In genomic region chr2:21381421-21381820, GRCh38 we compare ENCODE assay signal across 24 cellular contexts.
DNase-seq lines count a peak whose midpoint lies in the region; ATAC-seq and TF ChIP-seq lines count a peak whose summit lies in the region.
"Had no signal": no experiment of that assay in that cellular context is flagged by ENCODE, and none has a peak within 500 bp of the region (broad histone marks: within the 10 kb centered on the region; RNA-seq: fewer than 3 reads in every experiment).

No MANE protein-coding gene starts in this region.

- no peak for TF ChIP-seq CTCF in MM.1S (IDR thresholded peaks at IDR 0.05; ENCODE audit: low read length)

- no peak overlapping the region for H3K27ac ChIP-seq in MM.1S (ENCODE audit: low read length)
- H3K27ac ChIP-seq: neural progenitor cell, prostate gland had no signal

- H3K27me3 Mint-ChIP-seq in natural killer cell treated with Interleukin-12 subunit alpha and Interleukin-12 subunit beta and Interleukin-15 and Interleukin-18, amount 100 ng/mL, for 72 hours: no peaks in the 10 kb centered on the region
- H3K27me3 Mint-ChIP-seq: stimulated activated naive B cell treated with anti-CD40 and anti-IgM and Interleukin-4, amounts not matched to agents 10 μg/mL and 1 μg/mL and 100 μg/mL, for 72 hours had no signal

- no peaks in the 10 kb centered on the region for H3K79me2 ChIP-seq in MM.1S (ENCODE audit: low read length)

- H3K9me3 ChIP-seq in MM.1S (replicated peaks; ENCODE audit: insufficient read depth, low read length): no peaks in the 10 kb centered on the region
- H3K9me3 ChIP-seq: prostate gland had no signal

- H3K4me3 ChIP-seq in MM.1S (ENCODE audit: low read length): no peak overlapping the region
- H3K4me3 ChIP-seq: neural progenitor cell, prostate gland had no signal

- H3K4me1 Mint-ChIP-seq in natural killer cell treated with Interleukin-12 subunit alpha and Interleukin-12 subunit beta and Interleukin-15 and Interleukin-18, amount 100 ng/mL, for 72 hours (ENCODE audit: low read depth in 2 of 2): no peaks in the 10 kb centered on the region
- H3K4me1 Mint-ChIP-seq: activated naive CD4-positive, alpha-beta T cell treated with anti-CD3 and anti-CD28 coated beads, Interleukin-2, amount 50 U/mL, for 24 hours; mesothelial cell of epicardium; stimulated activated naive B cell treated with anti-CD40 and anti-IgM and Interleukin-4, amounts not matched to agents 10 μg/mL and 1 μg/mL and 100 μg/mL, for 72 hours; T-cell had no signal

- H3K9me3 Mint-ChIP-seq in natural killer cell treated with Interleukin-12 subunit alpha and Interleukin-12 subunit beta and Interleukin-15 and Interleukin-18, amount 100 ng/mL, for 72 hours: peaks cover 3% of the 10 kb centered on the region
- H3K9me3 Mint-ChIP-seq: CD8-positive, alpha-beta T cell had no signal

- no peak for ATAC-seq in natural killer cell treated with Interleukin-12 subunit alpha and Interleukin-12 subunit beta and Interleukin-15 and Interleukin-18, amount 100 ng/mL, for 72 hours
- no peak for ATAC-seq in GM19395 (IDR thresholded peaks at IDR 0.05; ENCODE audit: unreplicated experiment)
- ATAC-seq: CD8-positive, alpha-beta T cell; stimulated activated naive B cell treated with anti-CD40 and anti-IgM and Interleukin-4, amounts not matched to agents 10 μg/mL and 1 μg/mL and 100 μg/mL, for 72 hours; T-cell had no signal

- DNase-seq in COR-L47 (lab: John Stamatoyannopoulos, UW): peak; percentile 52
- DNase-seq in NCI-H2081 (lab: John Stamatoyannopoulos, UW): peak; percentile 38 to 69
- peak; percentile 22 for DNase-seq in RPMI7951 (ENCODE audit: low read depth)
- DNase-seq in iris pigment epithelial cell (ENCODE audit: low read depth): peak; percentile 59
- no peak for DNase-seq in natural killer cell treated with Interleukin-12 subunit alpha and Interleukin-12 subunit beta and Interleukin-15 and Interleukin-18, amount 100 ng/mL, for 72 hours (ENCODE audit: low spot score)
- no peak for DNase-seq in MM.1S
- no peak for DNase-seq in EL
- DNase-seq: activated CD4-positive, alpha-beta T cell treated with anti-CD3 and anti-CD28 coated beads for 4 hours; aorta; CD8-positive, alpha-beta T cell; DND-41; H7; NCI-H1048; NCI-H510A; OCI-M1; Right ventricle myocardium superior; stimulated activated CD4-positive, alpha-beta T cell treated with anti-CD3 and anti-CD28 coated beads, Interleukin-1b, Interleukin-23, amount 100 ng/mL, for 48 hours; stimulated activated naive B cell treated with anti-CD40 and anti-IgM and Interleukin-4, amounts not matched to agents 10 μg/mL and 1 μg/mL and 100 μg/mL, for 72 hours; T-cell had no signal

- H2AFZ ChIP-seq in MM.1S (ENCODE audit: low read length): no peak overlapping the region
- H2AFZ ChIP-seq: neural progenitor cell had no signal

- no peaks in the 10 kb centered on the region for H4K20me1 ChIP-seq in MM.1S (ENCODE audit: insufficient read depth, low read length)

- no peaks in the 10 kb centered on the region for H3K36me3 Mint-ChIP-seq in natural killer cell treated with Interleukin-12 subunit alpha and Interleukin-12 subunit beta and Interleukin-15 and Interleukin-18, amount 100 ng/mL, for 72 hours
- H3K36me3 Mint-ChIP-seq: activated naive CD4-positive, alpha-beta T cell treated with anti-CD3 and anti-CD28 coated beads, Interleukin-2, amount 50 U/mL, for 24 hours; CD8-positive, alpha-beta T cell; mesothelial cell of epicardium; neural progenitor cell; stimulated activated naive B cell treated with anti-CD40 and anti-IgM and Interleukin-4, amounts not matched to agents 10 μg/mL and 1 μg/mL and 100 μg/mL, for 72 hours; T-cell had no signal

- no peaks in the 10 kb centered on the region for H3K36me3 ChIP-seq in MM.1S (replicated peaks; ENCODE audit: insufficient read depth, low read length)
- H3K36me3 ChIP-seq: neural progenitor cell, prostate gland had no signal

- H3F3A ChIP-seq in MM.1S (ENCODE audit: insufficient read depth, low read length): no peaks in the 10 kb centered on the region

- no peak overlapping the region for H3K27ac Mint-ChIP-seq in natural killer cell treated with Interleukin-12 subunit alpha and Interleukin-12 subunit beta and Interleukin-15 and Interleukin-18, amount 100 ng/mL, for 72 hours
- H3K27ac Mint-ChIP-seq: activated naive CD4-positive, alpha-beta T cell treated with anti-CD3 and anti-CD28 coated beads, Interleukin-2, amount 50 U/mL, for 24 hours; CD8-positive, alpha-beta T cell; mesothelial cell of epicardium; neural progenitor cell; stimulated activated naive B cell treated with anti-CD40 and anti-IgM and Interleukin-4, amounts not matched to agents 10 μg/mL and 1 μg/mL and 100 μg/mL, for 72 hours; T-cell had no signal

- no peaks in the 10 kb centered on the region for H3K4me1 ChIP-seq in MM.1S (ENCODE audit: low read length)
- H3K4me1 ChIP-seq: prostate gland had no signal

- H3K9me2 ChIP-seq in MM.1S (replicated peaks; ENCODE audit: insufficient read depth, low read length): no peaks in the 10 kb centered on the region

- no peak overlapping the region for H3K4me2 ChIP-seq in MM.1S (ENCODE audit: low read depth, low read length)
- H3K4me2 ChIP-seq: neural progenitor cell had no signal

- no peak overlapping the region for H3K4me3 Mint-ChIP-seq in natural killer cell treated with Interleukin-12 subunit alpha and Interleukin-12 subunit beta and Interleukin-15 and Interleukin-18, amount 100 ng/mL, for 72 hours
- H3K4me3 Mint-ChIP-seq: activated naive CD4-positive, alpha-beta T cell treated with anti-CD3 and anti-CD28 coated beads, Interleukin-2, amount 50 U/mL, for 24 hours; CD8-positive, alpha-beta T cell; mesothelial cell of epicardium; neural progenitor cell; stimulated activated naive B cell treated with anti-CD40 and anti-IgM and Interleukin-4, amounts not matched to agents 10 μg/mL and 1 μg/mL and 100 μg/mL, for 72 hours; T-cell had no signal

- no peaks in the 10 kb centered on the region for H3K27me3 ChIP-seq in MM.1S (replicated peaks; ENCODE audit: insufficient read depth, low read length)
- H3K27me3 ChIP-seq: neural progenitor cell had no signal

- no peak overlapping the region for H3K9ac ChIP-seq in MM.1S (ENCODE audit: low read length)
- H3K9ac ChIP-seq: neural progenitor cell had no signal

Comparison
In these comparisons a context has a peak if more than half of its experiments do, and no peak if none do; other contexts are left out.
1. DNase-seq: peak in COR-L47 (single experiment), NCI-H2081 (2 of 2), RPMI7951 (single experiment) and iris pigment epithelial cell (single experiment); none in natural killer cell treated with Interleukin-12 subunit alpha and Interleukin-12 subunit beta and Interleukin-15 and Interleukin-18, amount 100 ng/mL, for 72 hours (single experiment), MM.1S (single experiment) and EL (single experiment).